9 cellular contexts compared by ENCODE assay signal in genomic region chr12:120709976-120710804, GRCh38. TPM values are rescaled to one million over a fixed set of nuclear protein-coding genes. Genes with fewer than 3 reads are reported as not detected.
DNase-seq lines count a peak whose midpoint lies in the region; ATAC-seq, FAIRE-seq and TF ChIP-seq lines count a peak whose summit lies in the region.
"Had no signal": no experiment of that assay in that cellular context is flagged by ENCODE, and none has a peak within 500 bp of the region (broad histone marks: within the 10 kb centered on the region; RNA-seq: fewer than 3 reads in every experiment).

UNC119B (plus strand) TSS chr12:120710458; CDS start chr12:120710475, 17 bp downstream.

- FAIRE-seq in HTR-8/SVneo (lab: Jason Lieb, UNC): no peak
- FAIRE-seq: endometrium had no signal

- peak; percentile 74 for DNase-seq in HTR-8/SVneo (ENCODE audit: insufficient read length, low spot score)
- DNase-seq in SK-MEL-5 (ENCODE audit: low read depth, low spot score): peak; percentile 55
- DNase-seq in activated naive CD4-positive, alpha-beta T cell treated with Interleukin-2 at 50 U/mL for 16 hours: peak; percentile 79
- DNase-seq in glomerular endothelial cell (ENCODE audit: extremely low read depth, low read depth, low spot score): no peak
- peak in 51 of 56 donors; percentile 18 to 81 (median 61) for DNase-seq in nucleus accumbens (lab: John Stamatoyannopoulos, UW)
- peak; percentile 57 for DNase-seq in superior temporal gyrus (ENCODE audit: extremely low spot score)

- in situ Hi-C loops in SK-MEL-5 (cut with HindIII; ENCODE audit: low pct_unique_long_range_greater_than_20kb, low sequenced_read_pairs): no loop called here

- ATAC-seq in GM19438 (IDR thresholded peaks at IDR 0.05; ENCODE audit: low read depth, unreplicated experiment): peak; percentile 64

- H3K27ac ChIP-seq in C4-2B: peak within 1 kb of the TSS; percentile 89

- TF ChIP-seq CTCF in C4-2B (conservative IDR thresholded peaks at IDR 0.05): no peak

RNA-seq across cellular contexts. Expression of gene UNC119B, which starts in this region (rescaled TPM):
- 11.6 and 12.1 TPM in 2 replicates for total RNA-seq in SK-MEL-5 (2014; rRNA removed; shearing (Covaris generic))
- 26.1 and 28.5 TPM in 2 replicates for polyA plus RNA-seq in SK-MEL-5 (2015; cell fraction: cytosol; rRNA removed)
- polyA plus RNA-seq in SK-MEL-5 (2015; cell fraction: nucleus; rRNA removed): 32.0 and 35.1 TPM in 2 replicates
- total RNA-seq in glomerular endothelial cell: 16.6 and 25.3 TPM in 2 replicates
